Comparison of ENCODE assay signal across 8 cellular contexts in the genomic region with DNA sequence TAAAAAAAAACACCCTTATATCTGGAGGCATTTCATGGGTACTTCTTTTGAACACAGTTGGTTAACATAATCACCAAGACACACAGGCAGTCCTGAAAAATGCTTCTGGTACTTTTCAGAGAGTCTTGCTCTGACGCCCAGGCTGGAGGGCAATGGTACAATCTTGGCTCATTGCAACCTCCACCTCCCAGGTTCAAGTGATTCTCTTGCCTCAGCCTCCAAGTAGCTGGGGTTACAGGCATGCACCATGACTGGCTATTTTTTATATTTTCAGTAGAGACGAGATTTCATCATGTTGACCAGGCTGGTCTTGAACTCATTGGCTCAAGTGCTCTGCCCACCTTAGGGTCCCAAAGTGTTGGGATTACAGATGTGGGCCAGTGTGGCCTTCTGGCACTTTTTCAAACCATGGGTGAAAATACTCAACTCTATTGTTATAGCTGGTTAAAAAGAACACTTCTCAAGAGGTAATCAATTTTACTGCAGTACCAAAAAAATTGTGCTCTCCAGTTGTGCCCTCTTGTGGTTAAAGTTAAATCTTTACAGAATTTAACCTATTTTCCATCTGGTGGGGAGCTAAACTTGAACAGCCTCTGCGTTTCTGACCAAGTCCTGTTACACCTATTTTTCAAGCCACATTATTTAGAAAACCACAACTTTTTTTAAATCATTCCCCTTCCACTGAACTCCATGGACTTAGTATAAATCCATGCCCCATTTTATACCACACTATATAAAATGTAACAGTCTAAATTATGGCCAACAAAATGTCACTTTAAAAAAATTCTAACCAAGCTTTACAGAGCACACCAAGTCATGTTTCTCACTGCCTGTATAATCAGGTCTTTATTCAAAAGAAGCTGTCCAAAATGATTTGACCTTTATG. TPM values are rescaled to one million over a fixed set of nuclear protein-coding genes. Genes with fewer than 3 reads are reported as not detected.
A peak's percentile ranks its signal among the peaks of the same experiment; 100 is the strongest.
DNase-seq lines count a peak whose midpoint lies in the region; ATAC-seq, FAIRE-seq and TF ChIP-seq lines count a peak whose summit lies in the region.

No MANE protein-coding gene starts in this region.

- H3K9me3 Mint-ChIP-seq in mesothelial cell of epicardium: no peaks in the 10 kb centered on the region

- in situ Hi-C loops in GM12878 (cut with MboI): no loop called here

- H3K9me3 ChIP-seq in GM12878 (replicated peaks; ENCODE audit: control insufficient read depth, insufficient read depth, low read length): no peaks in the 10 kb centered on the region

- intact Hi-C loops in GM12878 (cut with micrococcal nuclease; ENCODE audit: unreplicated experiment): loop anchor here (1.0 to 5.0 kb wide), 2 partner anchors 108 to 206 kb away; partner anchors contain the start of gene DIS3L

- TF ChIP-seq POLR2A in GM12878 (IDR thresholded peaks at IDR 0.05; ENCODE audit: low read depth, low read length): no peak

- peaks cover 25% of the 10 kb centered on the region for H3K4me1 Mint-ChIP-seq in mesothelial cell of epicardium

- peaks cover 4% of the 10 kb centered on the region; the same call in 1 of the 2 replicates for H3K4me1 ChIP-seq in GM12878 (ENCODE audit: control insufficient read depth, insufficient read depth, low read length)

- no peak for FAIRE-seq in GM12878 (lab: Jason Lieb, UNC)

- H3K9ac ChIP-seq in GM12878 (ENCODE audit: control insufficient read depth, insufficient read depth, low read length): no peak overlapping the region

- ATAC-seq in GM12878 (peak; percentile 13), GM18868 (IDR thresholded peaks at IDR 0.05; ENCODE audit: unreplicated experiment) (no peak), GM19324 (IDR thresholded peaks at IDR 0.05; ENCODE audit: low FRiP score, unreplicated experiment) (no peak), HG03520 (IDR thresholded peaks at IDR 0.05; ENCODE audit: unreplicated experiment) (no peak)

- peak; percentile 11 to 28 for DNase-seq in NOMO-1 (lab: John Stamatoyannopoulos, UW; ENCODE audit: unreplicated experiment in 2 of 2)
- DNase-seq in NOMO-1 treated with dmso at 0.1 percent for 144 hours (lab: John Stamatoyannopoulos, UW; ENCODE audit: unreplicated experiment): no peak
- DNase-seq in NCI-H1694 (lab: John Stamatoyannopoulos, UW): peak; percentile 6
- DNase-seq in GM12878 (ENCODE audit: low read depth, low spot score): no peak
- DNase-seq in mesothelial cell of epicardium (ENCODE audit: low spot score in 2 of 2, unreplicated experiment in 2 of 2): no peak

- H3K4me3 ChIP-seq in GM12878: no peak overlapping the region

- BruUV-seq in GM12878 (replicated peaks; lab: Mats Ljungman, UMichigan): no TSS peak

- peaks cover 3% of the 10 kb centered on the region; the same call in 1 of the 2 replicates for H4K20me1 ChIP-seq in GM12878 (ENCODE audit: control insufficient read depth, insufficient read depth)

- no peak overlapping the region for H3K27ac ChIP-seq in GM12878 (ENCODE audit: control insufficient read depth, insufficient read depth)

- H3K79me2 ChIP-seq in GM12878 (ENCODE audit: control insufficient read depth, insufficient read depth, low read length): peaks cover 52% of the 10 kb centered on the region

- TF ChIP-seq EP300 in GM12878 (IDR thresholded peaks at IDR 0.05; ENCODE audit: borderline replicate concordance in 1 of 2, control insufficient read depth in 1 of 2, low read depth in 2 of 2, low read length in 2 of 2): no peak

- POLR2A ChIA-PET in GM12878 (lab: Charles Lee): interaction anchor here (0.5 to 4.0 kb wide), 7 partner anchors 25 to 711 kb away, joined by 3 to 26 read pairs (median 3); partner anchors contain the start of gene MAP2K1

- no peak overlapping the region for H3K4me2 ChIP-seq in GM12878 (ENCODE audit: control insufficient read depth, insufficient read depth)

- RAD21 ChIA-PET in GM12878 (lab: Charles Lee; ENCODE audit: unreplicated experiment): interaction anchor here (0.5 to 3.2 kb wide), 23 partner anchors 9 to 1715 kb away, joined by 3 to 65 read pairs (median 3); partner anchors contain the start of genes DIS3L and MAP2K1

- peak overlapping the region; percentile 69 for H3K27ac Mint-ChIP-seq in mesothelial cell of epicardium

- no peak overlapping the region for H3K4me3 Mint-ChIP-seq in mesothelial cell of epicardium

- 48% methylated on average over 3 of the region's 3 CpGs for WGBS in GM12878 (ENCODE audit: insufficient coverage, insufficient replicate concordance, low lambda C conversion rate, missing lambda C conversion rate)

- CTCF ChIA-PET in GM12878 (lab: Yijun Ruan, JAX): interaction anchor here (0.6 to 5.2 kb wide), 47 partner anchors 8 to 631 kb away, joined by 3 to 103 read pairs (median 5); partner anchors contain the start of genes DIS3L, MAP2K1, MEGF11 and TIPIN

- H3K36me3 ChIP-seq in GM12878 (ENCODE audit: control insufficient read depth in 2 of 2, insufficient read depth in 2 of 2, low read length in 1 of 2): peaks cover 7 to 40% of the 10 kb centered on the region in 2 experiments

- peak; percentile 41; the same call in 1 of the 2 replicates for TF ChIP-seq RAD21 in GM12878 (IDR thresholded peaks at IDR 0.05; ENCODE audit: insufficient read depth, low read depth, low read length)

- SMC1A ChIA-PET in GM12878 (lab: Charles Lee; ENCODE audit: uncharacterized antibody, unreplicated experiment): interaction anchor here (0.8 to 6.2 kb wide), 24 partner anchors 24 to 582 kb away, joined by 3 to 51 read pairs (median 4); partner anchors contain the start of gene MAP2K1

- no peaks in the 10 kb centered on the region for H3K27me3 Mint-ChIP-seq in mesothelial cell of epicardium (ENCODE audit: low read depth)

- no peak overlapping the region for H2AFZ ChIP-seq in GM12878 (ENCODE audit: control insufficient read depth, low read depth, low read length)

- no peaks in the 10 kb centered on the region for H3K27me3 ChIP-seq in GM12878 (replicated peaks in 1 of 2; ENCODE audit: control insufficient read depth in 2 of 2, insufficient read depth in 2 of 2, low read length in 1 of 2)

- peaks cover 40% of the 10 kb centered on the region for H3K36me3 Mint-ChIP-seq in mesothelial cell of epicardium

- TF ChIP-seq CTCF in GM12878 (IDR thresholded peaks at IDR 0.05 in 2 of 3, conservative IDR thresholded peaks at IDR 0.05 in 1 of 3; ENCODE audit: control insufficient read depth in 2 of 3, extremely low read depth in 1 of 3, insufficient read depth in 1 of 3, low read depth in 3 of 3, low read length in 3 of 3) (peak in 2 of 3 experiments; percentile 28 to 47; a peak in 2 of 6 replicates), mesothelial cell of epicardium (IDR thresholded peaks at IDR 0.05; ENCODE audit: unreplicated experiment) (peak; percentile 59)

RNA-seq across cellular contexts. Expression of gene SNAPC5, which starts 1.2 kb away (rescaled TPM):
- 11.5 and 13.8 TPM in 2 replicates for total RNA-seq in GM12878 (2013; cell fraction: nucleolus; rRNA removed)
- total RNA-seq in GM12878 (2014; rRNA removed) (18.0 and 29.3 TPM in 2 replicates), GM12878 (2014; rRNA removed; fragmentation: Illumina TruSeq; extraction: Trizol) (32.2 and 32.8 TPM in 2 replicates), GM12878 (2021) (16.7 and 18.2 TPM in 2 replicates), mesothelial cell of epicardium (18.5 to 21.7 TPM (median 18.9 TPM) in 3 replicates)
- polyA plus RNA-seq in GM12878 (2011; ENCODE audit: low read depth): 16.8 TPM
- polyA plus RNA-seq in GM12878 (2011; rRNA removed) (14.4 TPM in 2 replicates), GM12878 (2014; fragmentation: Illumina TruSeq; extraction: Trizol) (43.7 and 49.2 TPM in 2 replicates), GM12878 (2014; fragmentation: Nextera tagmentation; extraction: Ambion mirVana) (10 to 100 TPM; 53.0 to 53.5 TPM), GM12878 (2014; rRNA removed) (18.3 and 26.6 TPM in 2 replicates), GM12878 (2016; fragmentation: Nextera tagmentation; extraction: Ambion mirVana) (10 to 100 TPM; 41.6 to 44.4 TPM)
- polyA plus RNA-seq in GM12878 (2011; cell fraction: cytosol; rRNA removed): 9.3 and 16.3 TPM in 2 replicates
- 7.3 and 9.6 TPM in 2 replicates for polyA plus RNA-seq in GM12878 (2011; cell fraction: nucleus; rRNA removed)
- 12.8 and 14.5 TPM in 2 replicates for polyA plus RNA-seq in GM12878 (2012)
- polyA minus RNA-seq in GM12878 (2011; rRNA and poly(A)+ RNA removed): 3.8 and 10.5 TPM in 2 replicates
- polyA minus RNA-seq in GM12878 (2011; cell fraction: cytosol; rRNA and poly(A)+ RNA removed): 3.1 and 5.3 TPM in 2 replicates
- 2.5 and 5.8 TPM in 2 replicates for polyA minus RNA-seq in GM12878 (2011; cell fraction: nucleus; rRNA and poly(A)+ RNA removed)

RNA-seq across cellular contexts. Expression of gene RPL4, which starts 5.9 kb away (rescaled TPM):
- 788 and 946 TPM in 2 replicates for total RNA-seq in GM12878 (2013; cell fraction: nucleolus; rRNA removed)
- total RNA-seq in GM12878 (2014; rRNA removed) (4,310 and 5,924 TPM in 2 replicates), GM12878 (2014; rRNA removed; fragmentation: Illumina TruSeq; extraction: Trizol) (5,024 and 5,340 TPM in 2 replicates), GM12878 (2021) (4,258 and 4,437 TPM in 2 replicates), mesothelial cell of epicardium (2,828 to 2,958 TPM (median 2,943 TPM) in 3 replicates)
- 3,705 TPM for polyA plus RNA-seq in GM12878 (2011; ENCODE audit: low read depth)
- polyA plus RNA-seq in GM12878 (2011; rRNA removed) (4,164 and 5,095 TPM in 2 replicates), GM12878 (2014; fragmentation: Illumina TruSeq; extraction: Trizol) (8,511 and 8,888 TPM in 2 replicates), GM12878 (2014; fragmentation: Nextera tagmentation; extraction: Ambion mirVana) (1,000 to 10,000 TPM; 3,668 to 5,406 TPM), GM12878 (2014; rRNA removed) (6,137 and 6,404 TPM in 2 replicates), GM12878 (2016; fragmentation: Nextera tagmentation; extraction: Ambion mirVana) (1,000 to 10,000 TPM; 2,004 to 2,043 TPM)
- 5,374 and 6,615 TPM in 2 replicates for polyA plus RNA-seq in GM12878 (2011; cell fraction: cytosol; rRNA removed)
- polyA plus RNA-seq in GM12878 (2011; cell fraction: nucleus; rRNA removed): 1,647 and 2,081 TPM in 2 replicates
- polyA plus RNA-seq in GM12878 (2012): 4,404 and 6,661 TPM in 2 replicates
- polyA minus RNA-seq in GM12878 (2011; rRNA and poly(A)+ RNA removed): 3,455 and 4,890 TPM in 2 replicates
- polyA minus RNA-seq in GM12878 (2011; cell fraction: cytosol; rRNA and poly(A)+ RNA removed): 899 and 991 TPM in 2 replicates
- 374 and 504 TPM in 2 replicates for polyA minus RNA-seq in GM12878 (2011; cell fraction: nucleus; rRNA and poly(A)+ RNA removed)

RNA-seq across cellular contexts. Expression of gene ZWILCH, which starts 6.4 kb away (rescaled TPM):
- 18.2 and 19.5 TPM in 2 replicates for total RNA-seq in GM12878 (2013; cell fraction: nucleolus; rRNA removed)
- total RNA-seq in GM12878 (2014; rRNA removed): 19.7 and 24.6 TPM in 2 replicates
- total RNA-seq in GM12878 (2014; rRNA removed; fragmentation: Illumina TruSeq; extraction: Trizol): 30.2 and 31.3 TPM in 2 replicates
- total RNA-seq in GM12878 (2021): 24.8 and 28.0 TPM in 2 replicates
- 7.0 TPM for polyA plus RNA-seq in GM12878 (2011; ENCODE audit: low read depth)
- polyA plus RNA-seq in GM12878 (2011; rRNA removed): 30.0 and 50.0 TPM in 2 replicates
- polyA plus RNA-seq in GM12878 (2011; cell fraction: cytosol; rRNA removed): 8.4 and 8.6 TPM in 2 replicates
- 14.0 and 16.8 TPM in 2 replicates for polyA plus RNA-seq in GM12878 (2011; cell fraction: nucleus; rRNA removed)
- 9.1 and 10.0 TPM in 2 replicates for polyA plus RNA-seq in GM12878 (2012)
- polyA plus RNA-seq in GM12878 (2014; fragmentation: Illumina TruSeq; extraction: Trizol): 33.6 and 38.4 TPM in 2 replicates
- polyA plus RNA-seq in GM12878 (2014; fragmentation: Nextera tagmentation; extraction: Ambion mirVana): 10 to 100 TPM; 34.4 to 51.6 TPM
- polyA plus RNA-seq in GM12878 (2014; rRNA removed): 13.1 and 15.6 TPM in 2 replicates
- 10 to 100 TPM; 69.3 to 73.9 TPM for polyA plus RNA-seq in GM12878 (2016; fragmentation: Nextera tagmentation; extraction: Ambion mirVana)
- polyA minus RNA-seq in GM12878 (2011; rRNA and poly(A)+ RNA removed): 18.9 and 34.4 TPM in 2 replicates
- polyA minus RNA-seq in GM12878 (2011; cell fraction: cytosol; rRNA and poly(A)+ RNA removed): 9.9 and 12.8 TPM in 2 replicates
- 6.0 and 8.2 TPM in 2 replicates for polyA minus RNA-seq in GM12878 (2011; cell fraction: nucleus; rRNA and poly(A)+ RNA removed)
- total RNA-seq in mesothelial cell of epicardium: 14.0 to 16.5 TPM (median 14.1 TPM) in 3 replicates

Comparison
In these comparisons a context has a peak if more than half of its experiments do, and no peak if none do; other contexts are left out.
1. DNase-seq: peak in NOMO-1 (2 of 2) and NCI-H1694 (single experiment); none in NOMO-1 treated with dmso at 0.1 percent for 144 hours (single experiment), GM12878 (single experiment) and mesothelial cell of epicardium (0 of 2).